In genomic region chr19:48858984-48859710, GRCh38 we compare ENCODE assay signal across 8 cellular contexts. TPM values are rescaled to one million over a fixed set of nuclear protein-coding genes. Genes with fewer than 3 reads are reported as not detected.
DNase-seq lines count a peak whose midpoint lies in the region; ATAC-seq and TF ChIP-seq lines count a peak whose summit lies in the region.

No MANE protein-coding gene starts in this region.

- peak overlapping the region; percentile 92 for H3K4me3 Mint-ChIP-seq in activated B cell treated with CpG ODN at 0.5 μM for 24 hours

- H3K9me3 ChIP-seq in GM23248 (ENCODE audit: low read depth), result no peaks in the 10 kb centered on the region
- H3K9me3 ChIP-seq in duodenal mucosa (ENCODE audit: control insufficient read depth in 1 of 2, low read length in 2 of 2), result no peaks in the 10 kb centered on the region

- ATAC-seq in activated B cell treated with CpG ODN at 0.5 μM for 24 hours (ENCODE audit: low read depth), result peak; percentile 84
- no peak for ATAC-seq in GM18517 (IDR thresholded peaks at IDR 0.05; ENCODE audit: unreplicated experiment)
- no peak for ATAC-seq in GM18873 (IDR thresholded peaks at IDR 0.05; ENCODE audit: low FRiP score, unreplicated experiment)

- H2AFZ ChIP-seq in GM23248, result no peak overlapping the region

- peaks cover 7% of the 10 kb centered on the region for H3K4me1 Mint-ChIP-seq in activated B cell treated with CpG ODN at 0.5 μM for 24 hours

- no peaks in the 10 kb centered on the region for H3F3A ChIP-seq in GM23248 (ENCODE audit: insufficient read depth)

- H3K79me2 ChIP-seq in GM23248 (ENCODE audit: insufficient read depth), result no peaks in the 10 kb centered on the region

- H3K4me3 ChIP-seq in GM23248, result no peak overlapping the region
- H3K4me3 ChIP-seq in duodenal mucosa (ENCODE audit: low read depth in 1 of 2, low read length in 2 of 2), result peak overlapping the region; percentile 38 to 48

- H3K9me2 ChIP-seq in GM23248 (ENCODE audit: insufficient read depth), result no peaks in the 10 kb centered on the region

- no peaks in the 10 kb centered on the region for H3K36me3 ChIP-seq in GM23248 (ENCODE audit: low read depth)
- H3K36me3 ChIP-seq in duodenal mucosa (ENCODE audit: control insufficient read depth in 1 of 2, insufficient read depth in 2 of 2, low read length in 2 of 2), result no peaks in the 10 kb centered on the region

- peak overlapping the region; percentile 87 for H3K27ac Mint-ChIP-seq in activated B cell treated with CpG ODN at 0.5 μM for 24 hours

- no peaks in the 10 kb centered on the region for H3K36me3 Mint-ChIP-seq in activated B cell treated with CpG ODN at 0.5 μM for 24 hours (ENCODE audit: low read depth)

- no peaks in the 10 kb centered on the region for H4K20me1 ChIP-seq in GM23248 (ENCODE audit: insufficient read depth)

- WGBS in GM23248 (ENCODE audit: low coverage in 1 of 2, low lambda C conversion rate in 2 of 2, missing lambda C conversion rate in 2 of 2), 2 experiments, result 72 to 74% methylated on average over 20 to 34 of the region's 34 CpGs

- H3K27ac ChIP-seq in GM23248, result no peak overlapping the region
- no peak overlapping the region for H3K27ac ChIP-seq in duodenal mucosa (ENCODE audit: low read depth, low read length)

- intact Hi-C loops in activated B cell treated with CpG ODN at 0.5 μM for 24 hours (cut with micrococcal nuclease), result loop anchor here (1.0 to 5.0 kb wide), 3 partner anchors 13 to 108 kb away; partner anchors contain the start of genes FTL, NUCB1 and PPP1R15A

- H3K9ac ChIP-seq in GM23248, result no peak overlapping the region
- no peak overlapping the region for H3K9ac ChIP-seq in duodenal mucosa (ENCODE audit: low read depth in 1 of 2, low read length in 2 of 2)

- DNase-seq in GM23248 (peak; percentile 10), activated B cell treated with CpG ODN at 0.5 μM for 24 hours (peak; percentile 66), hepatic stellate cell (ENCODE audit: low spot score) (no peak), foreskin melanocyte (no peak)
- DNase-seq in stimulated activated CD4-positive, alpha-beta T cell treated with anti-CD3 and anti-CD28 coated beads, Interleukin-4, amount 100 ng/mL, for 4 hours, result peak; percentile 76 to 81

- H3K27me3 ChIP-seq in GM23248 (replicated peaks; ENCODE audit: insufficient read depth), result no peaks in the 10 kb centered on the region
- no peaks in the 10 kb centered on the region for H3K27me3 ChIP-seq in duodenal mucosa (ENCODE audit: control insufficient read depth in 1 of 2, insufficient read depth in 2 of 2, low read length in 2 of 2)

- H3K4me2 ChIP-seq in GM23248 (ENCODE audit: unreplicated experiment), result no peak overlapping the region

- H3K27me3 Mint-ChIP-seq in activated B cell treated with CpG ODN at 0.5 μM for 24 hours, result no peaks in the 10 kb centered on the region

- TF ChIP-seq CTCF in activated B cell treated with CpG ODN at 0.5 μM for 24 hours (IDR thresholded peaks at IDR 0.05), result no peak

- POLR2A ChIA-PET in activated B cell treated with CpG ODN at 0.5 μM for 24 hours (lab: Charles Lee), result interaction anchor here (0.6 to 1.8 kb wide), 3 partner anchors 13 to 84 kb away, joined by 6 to 10 read pairs (median 9); partner anchors contain the start of gene PPP1R15A

- H3K9me3 Mint-ChIP-seq in activated B cell treated with CpG ODN at 0.5 μM for 24 hours, result no peaks in the 10 kb centered on the region

- H3K4me1 ChIP-seq in GM23248 (ENCODE audit: insufficient read depth) (no peaks in the 10 kb centered on the region), duodenal mucosa (ENCODE audit: control insufficient read depth in 1 of 2, insufficient read depth in 2 of 2, low read length in 2 of 2) (no peaks in the 10 kb centered on the region)

- CTCF ChIA-PET in activated B cell treated with CpG ODN at 0.5 μM for 24 hours (lab: Charles Lee), result interaction anchor here (0.7 to 1.2 kb wide), 2 partner anchors 64 to 112 kb away, joined by 3 to 4 read pairs; no protein-coding TSS in a partner anchor

- in situ Hi-C loops in GM23248 (cut with MboI), result no loop called here

RNA-seq across cellular contexts. Expression of gene PLEKHA4, which starts 9.3 kb away (rescaled TPM):
- 12.3 and 14.2 TPM in 2 replicates for total RNA-seq in GM23248 (2014; rRNA removed; shearing (Covaris generic))
- 16.6 and 19.4 TPM in 2 replicates for polyA plus RNA-seq in GM23248 (2016; fragmentation: Nextera tagmentation; extraction: Ambion mirVana)
- 5.7 and 6.4 TPM in 2 replicates for total RNA-seq in activated B cell treated with CpG ODN at 0.5 μM for 24 hours

RNA-seq across cellular contexts. Expression of gene PPP1R15A, which starts 13.1 kb away (rescaled TPM):
- total RNA-seq in GM23248 (2014; rRNA removed; shearing (Covaris generic)), result 63.8 and 71.3 TPM in 2 replicates
- polyA plus RNA-seq in GM23248 (2016; fragmentation: Nextera tagmentation; extraction: Ambion mirVana), result 78.9 and 83.0 TPM in 2 replicates
- total RNA-seq in activated B cell treated with CpG ODN at 0.5 μM for 24 hours, result 115 and 123 TPM in 2 replicates

RNA-seq across cellular contexts. Expression of gene HSD17B14, which starts 22.9 kb away (rescaled TPM):
- total RNA-seq in GM23248 (2014; rRNA removed; shearing (Covaris generic)), result 2.6 and 3.9 TPM in 2 replicates
- 3.7 and 4.4 TPM in 2 replicates for polyA plus RNA-seq in GM23248 (2016; fragmentation: Nextera tagmentation; extraction: Ambion mirVana)
- 2.6 and 2.8 TPM in 2 replicates for total RNA-seq in activated B cell treated with CpG ODN at 0.5 μM for 24 hours

RNA-seq across cellular contexts. Expression of gene TULP2, which starts 39.4 kb away (rescaled TPM):
- total RNA-seq in GM23248 (2014; rRNA removed; shearing (Covaris generic)), result not detected in 2 replicates
- polyA plus RNA-seq in GM23248 (2016; fragmentation: Nextera tagmentation; extraction: Ambion mirVana), result not detected in 2 replicates
- total RNA-seq in activated B cell treated with CpG ODN at 0.5 μM for 24 hours, result not detected in 2 replicates

RNA-seq across cellular contexts. Expression of gene NUCB1, which starts 41.0 kb away (rescaled TPM):
- total RNA-seq in GM23248 (2014; rRNA removed; shearing (Covaris generic)), result 362 and 401 TPM in 2 replicates
- polyA plus RNA-seq in GM23248 (2016; fragmentation: Nextera tagmentation; extraction: Ambion mirVana), result 412 and 438 TPM in 2 replicates
- total RNA-seq in activated B cell treated with CpG ODN at 0.5 μM for 24 hours, result 116 and 126 TPM in 2 replicates

Comparison
In these comparisons a context has a peak if more than half of its experiments do, and no peak if none do; other contexts are left out.
1. DNase-seq: peak in GM23248 (single experiment), activated B cell treated with CpG ODN at 0.5 μM for 24 hours (single experiment) and stimulated activated CD4-positive, alpha-beta T cell treated with anti-CD3 and anti-CD28 coated beads, Interleukin-4, amount 100 ng/mL, for 4 hours (2 of 2); none in hepatic stellate cell (single experiment) and foreskin melanocyte (single experiment).